Comparison of ENCODE assay signal across 8 cellular contexts in the genomic region with DNA sequence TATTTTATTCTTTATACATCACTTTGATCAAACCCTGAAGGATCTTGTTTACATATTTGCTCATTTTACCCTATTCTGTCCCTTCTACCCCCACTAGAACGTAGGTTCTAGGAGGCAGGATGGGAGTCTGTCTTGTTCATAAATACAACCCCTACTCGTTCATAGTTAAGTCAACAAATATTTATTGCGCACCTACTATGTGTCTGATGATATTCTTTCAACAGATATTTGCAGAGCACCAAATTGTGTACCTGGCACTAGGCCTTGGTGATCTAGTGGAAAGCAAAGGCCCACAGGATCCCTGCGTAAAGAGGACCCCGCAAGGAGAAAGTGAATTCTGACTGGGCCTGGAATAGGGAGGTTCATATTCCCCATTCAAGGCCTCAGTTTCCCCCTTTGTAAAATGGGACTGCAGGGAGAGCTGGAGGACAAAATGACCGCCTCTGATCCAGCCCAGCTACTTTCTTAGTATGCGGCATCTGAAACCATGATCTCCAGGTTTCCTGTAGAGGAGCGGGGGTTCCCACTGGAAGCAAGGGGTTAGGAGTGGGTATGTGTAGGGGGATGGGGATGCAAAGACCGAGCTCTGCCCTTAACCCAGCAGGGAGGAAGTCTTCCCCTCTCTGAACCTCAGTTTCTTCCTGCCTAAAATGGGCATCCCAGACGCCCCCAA. TPM values are rescaled to one million over a fixed set of nuclear protein-coding genes. Genes with fewer than 3 reads are reported as not detected.
DNase-seq lines count a peak whose midpoint lies in the region; ATAC-seq and TF ChIP-seq lines count a peak whose summit lies in the region.

No MANE protein-coding gene starts in this region.

- H3K27me3 ChIP-seq in mononuclear cell (ENCODE audit: insufficient read depth, low read length): no peaks in the 10 kb centered on the region

- DNase-seq in Right ventricle myocardium superior: no peak
- no peak for DNase-seq in cardiac septum (ENCODE audit: low spot score)
- no peak for DNase-seq in MCF 10A (ENCODE audit: unreplicated experiment)
- DNase-seq in AG08395 (ENCODE audit: low spot score): no peak
- DNase-seq in HCEC 1CT: no peak

- CTCF ChIA-PET in MCF 10A (lab: Yijun Ruan, JAX): interaction anchor here (1.0 kb wide), 1 partner anchor 39 kb away, joined by 3 read pairs; no protein-coding TSS in a partner anchor

- TF ChIP-seq CTCF in MCF 10A (IDR thresholded peaks at IDR 0.05; ENCODE audit: unreplicated experiment): no peak

- peak overlapping the region; percentile 94 for H3K27ac Mint-ChIP-seq in MCF 10A (ENCODE audit: low read depth, unreplicated experiment)

- H3K4me3 ChIP-seq in mononuclear cell (ENCODE audit: low read length): peak overlapping the region; percentile 84

- no peaks in the 10 kb centered on the region for H3K9me3 Mint-ChIP-seq in MCF 10A (ENCODE audit: unreplicated experiment)

- no peaks in the 10 kb centered on the region for H3K27me3 Mint-ChIP-seq in MCF 10A (ENCODE audit: insufficient read depth, unreplicated experiment)

- POLR2A ChIA-PET in MCF 10A (lab: Yijun Ruan, JAX): interaction anchor here (0.7 to 7.5 kb wide), 10 partner anchors 12 to 346 kb away, joined by 3 to 102 read pairs (median 4); a partner anchor contains a TSS

- H3K4me1 ChIP-seq in mononuclear cell (ENCODE audit: insufficient read depth, low read length): peaks cover 56% of the 10 kb centered on the region

- H3K36me3 Mint-ChIP-seq in MCF 10A (ENCODE audit: insufficient read depth, unreplicated experiment): peaks cover 16% of the 10 kb centered on the region

- H3K4me3 Mint-ChIP-seq in MCF 10A (ENCODE audit: unreplicated experiment): peak overlapping the region; percentile 99

- no peaks in the 10 kb centered on the region for H3K9me3 ChIP-seq in mononuclear cell (ENCODE audit: low read depth, low read length)

- intact Hi-C loops in Right ventricle myocardium superior (cut with DNase I) (no loop called here), cardiac septum (cut with DNase I) (loop anchor here (5.0 kb wide), 2 partner anchors 41 to 99 kb away; a partner anchor contains a TSS), MCF 10A (cut with micrococcal nuclease) (no loop called here)

- ATAC-seq in Right ventricle myocardium superior (ENCODE audit: poor library complexity): peak; percentile 5
- no peak for ATAC-seq in GM21723 (IDR thresholded peaks at IDR 0.05; ENCODE audit: unreplicated experiment)
- no peak for ATAC-seq in GM21447 (IDR thresholded peaks at IDR 0.05; ENCODE audit: unreplicated experiment)

- BruUV-seq in MCF 10A (replicated peaks; lab: Mats Ljungman, UMichigan): TSS peak; percentile 21

- peaks cover 22% of the 10 kb centered on the region for H3K4me1 Mint-ChIP-seq in MCF 10A (ENCODE audit: insufficient read depth, unreplicated experiment)

RNA-seq across cellular contexts. Expression of a gene that starts 0.5 kb away (rescaled TPM):
- total RNA-seq in Right ventricle myocardium superior: 14.7 TPM
- 10.7 TPM for total RNA-seq in cardiac septum
- total RNA-seq in MCF 10A (2022): 21.0 and 21.8 TPM in 2 replicates
- total RNA-seq in mononuclear cell: 4.1 TPM

RNA-seq across cellular contexts. Expression of a gene that starts 2.2 kb away (rescaled TPM):
- 0.32 TPM for total RNA-seq in Right ventricle myocardium superior
- total RNA-seq in cardiac septum: 0.13 TPM
- 2.0 and 2.7 TPM in 2 replicates for total RNA-seq in MCF 10A (2022)
- 1.2 TPM for total RNA-seq in mononuclear cell

RNA-seq across cellular contexts. Expression of a gene that starts 14.5 kb away (rescaled TPM):
- total RNA-seq in Right ventricle myocardium superior: 13.7 TPM
- total RNA-seq in cardiac septum: 18.6 TPM
- total RNA-seq in MCF 10A (2022): 22.0 and 22.5 TPM in 2 replicates
- 14.0 TPM for total RNA-seq in mononuclear cell

RNA-seq across cellular contexts. Expression of a gene that starts 39.7 kb away (rescaled TPM):
- total RNA-seq in Right ventricle myocardium superior (31.7 TPM), cardiac septum (45.6 TPM), MCF 10A (2022) (71.7 and 83.5 TPM in 2 replicates), mononuclear cell (49.4 TPM)
